ENCODE assay signal across 11 cellular contexts in the genomic region with DNA sequence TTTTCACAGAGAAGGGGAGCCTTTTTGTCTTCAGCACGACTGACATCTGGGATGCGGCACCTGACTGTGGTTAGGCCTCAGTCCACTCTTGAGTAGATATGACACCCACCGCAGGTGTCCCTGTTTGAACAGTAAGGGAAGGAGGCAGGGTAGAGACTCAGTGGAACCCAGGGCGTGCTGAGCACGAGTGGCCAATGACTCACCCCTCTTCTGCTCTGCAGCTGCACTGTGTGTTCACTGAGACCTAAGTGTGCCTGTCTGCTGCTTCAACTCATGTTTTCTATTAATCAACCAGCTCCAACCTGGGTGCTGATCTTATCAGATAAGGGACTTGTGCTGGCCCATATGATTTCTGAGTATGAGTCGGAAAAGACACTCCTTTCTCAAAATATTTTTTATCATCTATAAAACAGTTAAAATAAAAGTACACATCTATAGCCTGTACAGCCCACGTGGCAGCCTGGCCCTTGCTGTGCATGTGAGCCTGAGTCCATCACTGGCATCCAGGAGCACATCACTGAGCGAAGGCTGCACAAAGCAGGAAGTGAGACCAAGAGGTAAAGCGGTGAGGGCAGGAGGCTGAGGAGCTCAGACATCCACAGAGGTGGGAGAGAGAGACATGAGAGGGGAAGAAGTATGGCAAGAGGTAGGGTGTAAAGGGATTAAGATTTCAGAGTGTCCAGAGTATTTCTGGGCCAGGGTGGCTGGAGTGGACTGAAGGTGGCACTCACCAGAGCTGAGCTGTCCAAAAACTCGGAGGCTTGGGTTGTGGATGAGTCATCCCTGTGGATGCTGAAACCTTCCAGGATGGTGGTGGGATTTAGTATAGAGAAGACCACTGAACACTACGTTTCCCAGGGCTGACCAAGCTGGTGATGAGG. TPM values are rescaled to one million over a fixed set of nuclear protein-coding genes. Genes with fewer than 3 reads are reported as not detected.
DNase-seq lines count a peak whose midpoint lies in the region; ATAC-seq and TF ChIP-seq lines count a peak whose summit lies in the region.
"Had no signal": no experiment of that assay in that cellular context is flagged by ENCODE, and none has a peak within 500 bp of the region (broad histone marks: within the 10 kb centered on the region; RNA-seq: fewer than 3 reads in every experiment).

No MANE protein-coding gene starts in this region.

- no peak for TF ChIP-seq POLR2A in stomach (IDR thresholded peaks at IDR 0.05)

- no peaks in the 10 kb centered on the region for H3K9me3 ChIP-seq in RWPE2 (ENCODE audit: severe bottlenecking)
- no peaks in the 10 kb centered on the region for H3K9me3 ChIP-seq in stomach
- H3K9me3 ChIP-seq: gastrocnemius medialis, left ventricle myocardium inferior, neutrophil had no signal

- H3K27me3 ChIP-seq in RWPE2 (ENCODE audit: insufficient read depth, poor library complexity, severe bottlenecking), result no peaks in the 10 kb centered on the region
- H3K27me3 ChIP-seq in stomach, result no peaks in the 10 kb centered on the region
- H3K27me3 ChIP-seq: gastrocnemius medialis, neutrophil had no signal

- no peak overlapping the region for H3K27ac ChIP-seq in RWPE2 (ENCODE audit: poor library complexity, severe bottlenecking)
- no peak overlapping the region for H3K27ac ChIP-seq in stomach
- H3K27ac ChIP-seq: gastrocnemius medialis, left ventricle myocardium inferior, neutrophil had no signal

- TF ChIP-seq CTCF in RWPE2 (IDR thresholded peaks at IDR 0.05; ENCODE audit: poor library complexity, severe bottlenecking) (no peak), stomach (IDR thresholded peaks at IDR 0.05) (no peak), GM10248 (IDR thresholded peaks at IDR 0.05; ENCODE audit: control extremely low read depth, extremely low read depth, low read depth, missing control alignments) (no peak)

- no peak overlapping the region for H3K4me3 Mint-ChIP-seq in immature natural killer cell

- peak; percentile 35; the same call in 2 of the 3 replicates for ATAC-seq in RWPE2 (ENCODE audit: low read depth)
- peak; percentile 17 for ATAC-seq in esophagus mucosa
- ATAC-seq in GM18858 (IDR thresholded peaks at IDR 0.05; ENCODE audit: unreplicated experiment), result no peak
- ATAC-seq: gastrocnemius medialis had no signal

- CTCF ChIA-PET in GM10248 (lab: Yijun Ruan, JAX), result interaction anchor here (0.9 to 1.2 kb wide), 2 partner anchors 10 to 16 kb away, joined by 3 read pairs; no protein-coding TSS in a partner anchor

- peak overlapping the region in 1 of 6 donors; percentile 38 for H3K27ac Mint-ChIP-seq in immature natural killer cell

- H3K4me3 ChIP-seq in RWPE2 (ENCODE audit: severe bottlenecking) (no peak overlapping the region), stomach (no peak overlapping the region)
- H3K4me3 ChIP-seq: gastrocnemius medialis, left ventricle myocardium inferior had no signal

- peak; percentile 70 for DNase-seq in activated effector memory CD4-positive, alpha-beta T cell treated with anti-CD3 and anti-CD28 coated beads, Interleukin-2, amount 50 U/mL, for 16 hours
- DNase-seq in activated effector memory CD4-positive, alpha-beta T cell treated with Interleukin-2 at 50 U/mL for 16 hours, result no peak
- no peak for DNase-seq in RWPE2 (ENCODE audit: low spot score)
- peak; percentile 24 for DNase-seq in stomach
- no peak for DNase-seq in GM10248 (ENCODE audit: extremely low spot score)
- DNase-seq in immature natural killer cell, result no peak
- DNase-seq: gastrocnemius medialis, left ventricle myocardium inferior had no signal

- no peaks in the 10 kb centered on the region for H3K9me3 Mint-ChIP-seq in immature natural killer cell

- intact Hi-C loops in stomach (cut with DNase I; ENCODE audit: low total_unique reads), result no loop called here

- 72 to 77% (median 76%) methylated on average over 11 of the region's 11 CpGs for whole genome bisulfite sequencing in stomach, 5 donors

- POLR2A ChIA-PET in GM10248 (lab: Yijun Ruan, JAX), result no interaction called here

- peaks cover 29 to 63% (median 61%) of the 10 kb centered on the region in 3 donors for H3K36me3 Mint-ChIP-seq in immature natural killer cell

- H3K4me1 Mint-ChIP-seq in immature natural killer cell, result no peaks in the 10 kb centered on the region

- no peaks in the 10 kb centered on the region for H3K27me3 Mint-ChIP-seq in immature natural killer cell (ENCODE audit: low read depth in 3 of 3)

- no peak for TF ChIP-seq EP300 in stomach (IDR thresholded peaks at IDR 0.05)

- H3K4me1 ChIP-seq in RWPE2 (ENCODE audit: insufficient read depth, poor library complexity, severe bottlenecking) (no peaks in the 10 kb centered on the region), stomach (no peaks in the 10 kb centered on the region)
- H3K4me1 ChIP-seq: gastrocnemius medialis had no signal

- H3K36me3 ChIP-seq in RWPE2 (ENCODE audit: low read depth), result no peaks in the 10 kb centered on the region
- H3K36me3 ChIP-seq in stomach, result peaks cover 0 to 45% (median 31%) of the 10 kb centered on the region in 4 donors
- H3K36me3 ChIP-seq: neutrophil had no signal

RNA-seq across cellular contexts. Expression of gene SLC41A3, which starts 49.2 kb away (rescaled TPM):
- 22.9 TPM for total RNA-seq in esophagus mucosa
- 10 to 100 TPM; 27.7 to 81.7 (median 43.6) TPM for total RNA-seq in stomach
- 10 to 100 TPM; 15.4 to 23.5 (median 18.0) TPM for polyA plus RNA-seq in stomach
- polyA plus RNA-seq in immature natural killer cell, result 10 to 100 TPM; 24.1 to 28.0 (median 25.4) TPM

Comparison
In these comparisons a context has a peak if more than half of its experiments do, and no peak if none do; other contexts are left out.
1. DNase-seq: peak in activated effector memory CD4-positive, alpha-beta T cell treated with anti-CD3 and anti-CD28 coated beads, Interleukin-2, amount 50 U/mL, for 16 hours (single experiment) and stomach (single experiment); none in activated effector memory CD4-positive, alpha-beta T cell treated with Interleukin-2 at 50 U/mL for 16 hours (single experiment), RWPE2 (single experiment), GM10248 (single experiment) and immature natural killer cell (0 of 3).